13 cellular contexts compared by ENCODE assay signal in the genomic region with DNA sequence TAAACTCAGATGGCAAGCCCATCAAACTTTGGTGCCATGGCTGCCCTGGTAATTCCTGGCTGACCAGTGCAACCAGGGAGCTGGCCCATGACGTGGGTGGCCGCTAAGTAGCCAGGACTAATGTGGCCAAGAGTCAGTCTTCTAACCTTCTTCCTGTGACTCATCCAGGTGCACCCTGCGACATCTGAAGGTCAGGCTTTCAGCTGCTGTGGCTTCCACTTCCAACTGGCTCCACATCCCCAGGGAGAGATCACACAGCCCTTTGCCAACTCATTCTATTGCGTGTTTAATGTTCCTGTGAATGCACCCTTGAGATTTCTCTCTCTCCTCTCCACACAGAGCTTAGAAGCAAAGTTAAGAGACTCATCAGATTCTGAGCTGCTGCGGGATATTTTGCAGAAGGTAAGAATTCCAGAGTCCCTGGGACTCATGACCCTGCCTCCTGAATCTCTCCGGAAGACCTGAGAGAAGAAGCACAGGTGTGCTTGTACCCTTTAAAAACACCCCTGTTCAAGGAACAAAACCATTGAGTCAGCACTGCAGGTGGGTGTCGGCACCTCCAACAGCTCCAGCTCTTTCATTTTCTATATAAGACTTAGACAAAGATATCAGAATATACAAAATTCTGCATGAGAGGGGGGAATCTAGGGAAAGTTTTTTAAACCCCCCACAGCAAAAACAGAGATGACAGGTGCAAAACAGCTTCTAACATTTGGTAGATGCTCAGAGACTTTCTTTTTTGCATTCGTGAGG. TPM values are rescaled to one million over a fixed set of nuclear protein-coding genes. Genes with fewer than 3 reads are reported as not detected.
DNase-seq lines count a peak whose midpoint lies in the region; ATAC-seq and TF ChIP-seq lines count a peak whose summit lies in the region.
"Not testable (repeated sequence)": the region's sequence is repeated elsewhere in the genome, so short reads cannot be mapped to it uniquely, and the experiment has no call there.
"Had no signal": no experiment of that assay in that cellular context is flagged by ENCODE, and none has a peak within 500 bp of the region (broad histone marks: within the 10 kb centered on the region; RNA-seq: fewer than 3 reads in every experiment).

No MANE protein-coding gene starts in this region.

- POLR2A ChIA-PET in PC-3 (lab: Charles Lee; ENCODE audit: unreplicated experiment), result not testable (repeated sequence)

- CTCF ChIA-PET in PC-3 (lab: Charles Lee), result not testable (repeated sequence)

- H3K9ac ChIP-seq in MM.1S (ENCODE audit: low read length), result not testable (repeated sequence)
- H3K9ac ChIP-seq in PC-3 (ENCODE audit: low read length), result 0 out of 2 replicates have a peak overlapping the region, but pooled peaks have one; percentile 100

- H3K9me3 Mint-ChIP-seq in activated T-cell treated with anti-CD3 and anti-CD28 coated beads, Interleukin-2, amount 50 U/mL, for 24 hours; neural crest cell; stimulated activated memory B cell treated with anti-CD40 and anti-IgM and Interleukin-4, amounts not matched to agents 10 μg/mL and 1 μg/mL and 100 μg/mL, for 72 hours: not testable (repeated sequence)

- H4K20me1 ChIP-seq in MM.1S (ENCODE audit: insufficient read depth, low read length); PC-3 (ENCODE audit: low read length): not testable (repeated sequence)

- not testable (repeated sequence) for H3K4me3 ChIP-seq in AG10803 (ENCODE audit: low read length); MM.1S (ENCODE audit: low read length); PC-3 (ENCODE audit: low read length); fibroblast of the aortic adventitia (ENCODE audit: low read depth, low read length)

- intact Hi-C loops in PC-3 (cut with micrococcal nuclease), result not testable (repeated sequence)

- not testable (repeated sequence) for H3K9me3 ChIP-seq in MM.1S (replicated peaks; ENCODE audit: insufficient read depth, low read length); PC-3 (ENCODE audit: low read length)

- H3K27ac ChIP-seq in MM.1S (ENCODE audit: low read length) (peak overlapping the region; percentile 84; the same call in 1 of the 2 replicates), PC-3 (ENCODE audit: low read length) (peak overlapping the region; percentile 99)

- not testable (repeated sequence) for H3K27me3 Mint-ChIP-seq in activated T-cell treated with anti-CD3 and anti-CD28 coated beads, Interleukin-2, amount 50 U/mL, for 24 hours; neural crest cell (ENCODE audit: low read depth); stimulated activated memory B cell treated with anti-CD40 and anti-IgM and Interleukin-4, amounts not matched to agents 10 μg/mL and 1 μg/mL and 100 μg/mL, for 72 hours

- not testable (repeated sequence) for H3K79me2 ChIP-seq in MM.1S (ENCODE audit: low read length); PC-3 (ENCODE audit: low read length)

- H2AFZ ChIP-seq in MM.1S (ENCODE audit: low read length); PC-3 (ENCODE audit: low read length): not testable (repeated sequence)

- peaks cover 53% of the 10 kb centered on the region for H3K36me3 Mint-ChIP-seq in activated T-cell treated with anti-CD3 and anti-CD28 coated beads, Interleukin-2, amount 50 U/mL, for 24 hours (ENCODE audit: low read depth)
- not testable (repeated sequence) for H3K36me3 Mint-ChIP-seq in neural crest cell (ENCODE audit: low read depth)
- H3K36me3 Mint-ChIP-seq in stimulated activated memory B cell treated with anti-CD40 and anti-IgM and Interleukin-4, amounts not matched to agents 10 μg/mL and 1 μg/mL and 100 μg/mL, for 72 hours, result peaks cover 13% of the 10 kb centered on the region

- TF ChIP-seq CTCF in AG10803 (conservative IDR thresholded peaks at IDR 0.05; ENCODE audit: low read length); MM.1S (IDR thresholded peaks at IDR 0.05; ENCODE audit: low read length); PC-3 (conservative IDR thresholded peaks at IDR 0.05; ENCODE audit: low read depth, low read length); fibroblast of the aortic adventitia (IDR thresholded peaks at IDR 0.05; ENCODE audit: insufficient read depth, low read length); neural crest cell (conservative IDR thresholded peaks at IDR 0.05): not testable (repeated sequence)

- not testable (repeated sequence) for ATAC-seq in PC-3; stimulated activated memory B cell treated with anti-CD40 and anti-IgM and Interleukin-4, amounts not matched to agents 10 μg/mL and 1 μg/mL and 100 μg/mL, for 72 hours

- H3K27me3 ChIP-seq in MM.1S (replicated peaks; ENCODE audit: insufficient read depth, low read length); PC-3 (ENCODE audit: low read length): not testable (repeated sequence)

- BruUV-seq in PC-3 (replicated peaks; lab: Mats Ljungman, UMichigan), result not testable (repeated sequence)

- not testable (repeated sequence) for H3K36me3 ChIP-seq in MM.1S (replicated peaks; ENCODE audit: insufficient read depth, low read length); PC-3 (ENCODE audit: low read depth, low read length)

- H3K27ac Mint-ChIP-seq in activated T-cell treated with anti-CD3 and anti-CD28 coated beads, Interleukin-2, amount 50 U/mL, for 24 hours, result peak overlapping the region; percentile 26
- H3K27ac Mint-ChIP-seq in neural crest cell (ENCODE audit: unreplicated experiment), result not testable (repeated sequence)
- peak overlapping the region; percentile 88 for H3K27ac Mint-ChIP-seq in stimulated activated memory B cell treated with anti-CD40 and anti-IgM and Interleukin-4, amounts not matched to agents 10 μg/mL and 1 μg/mL and 100 μg/mL, for 72 hours

- H3K4me2 ChIP-seq in MM.1S (ENCODE audit: low read depth, low read length) (peak overlapping the region; percentile 41; the same call in 1 of the 2 replicates), PC-3 (ENCODE audit: low read length) (peak overlapping the region; percentile 99)

- DNase-seq in AG10803 (ENCODE audit: low read depth) (peak; percentile 17), DMS79 treated with DMSO at 0.1 percent for 48 hours (lab: John Stamatoyannopoulos, UW) (peak; percentile 58), MM.1S (peak; percentile 66), PC-3 (peak; percentile 66), fibroblast of the aortic adventitia (ENCODE audit: low read depth) (peak; percentile 21)
- not testable (repeated sequence) for DNase-seq in activated T-cell treated with anti-CD3 and anti-CD28 coated beads, Interleukin-2, amount 50 U/mL, for 24 hours; neural crest cell (ENCODE audit: low read depth, low spot score)

- H3K4me1 ChIP-seq in MM.1S (ENCODE audit: low read length) (peaks cover 15% of the 10 kb centered on the region), PC-3 (ENCODE audit: insufficient read depth, low read length) (peaks cover 38% of the 10 kb centered on the region)

- H3K4me3 Mint-ChIP-seq in activated T-cell treated with anti-CD3 and anti-CD28 coated beads, Interleukin-2, amount 50 U/mL, for 24 hours; stimulated activated memory B cell treated with anti-CD40 and anti-IgM and Interleukin-4, amounts not matched to agents 10 μg/mL and 1 μg/mL and 100 μg/mL, for 72 hours: not testable (repeated sequence)
- H3K4me3 Mint-ChIP-seq in neural crest cell, result peak overlapping the region; percentile 99

- peaks cover 14% of the 10 kb centered on the region for H3F3A ChIP-seq in MM.1S (ENCODE audit: insufficient read depth, low read length)
- H3F3A ChIP-seq in PC-3 (ENCODE audit: low read length, unreplicated experiment), result not testable (repeated sequence)

- H3K9me2 ChIP-seq in MM.1S (replicated peaks; ENCODE audit: insufficient read depth, low read length); PC-3 (replicated peaks; ENCODE audit: low read length): not testable (repeated sequence)

- H3K4me1 Mint-ChIP-seq in activated T-cell treated with anti-CD3 and anti-CD28 coated beads, Interleukin-2, amount 50 U/mL, for 24 hours (ENCODE audit: low read depth), result peaks cover 28% of the 10 kb centered on the region
- H3K4me1 Mint-ChIP-seq in neural crest cell, result peaks cover 24% of the 10 kb centered on the region
- H3K4me1 Mint-ChIP-seq in stimulated activated memory B cell treated with anti-CD40 and anti-IgM and Interleukin-4, amounts not matched to agents 10 μg/mL and 1 μg/mL and 100 μg/mL, for 72 hours, result peaks cover 42% of the 10 kb centered on the region

RNA-seq across cellular contexts. Expression of a gene that starts 43.4 kb away (rescaled TPM):
- not detected in 2 replicates for total RNA-seq in PC-3 (2014; rRNA removed)
- total RNA-seq in fibroblast of the aortic adventitia (ENCODE audit: low replicate concordance), result not detected in 2 replicates
- not detected in 2 replicates for total RNA-seq in neural crest cell
- total RNA-seq: CD4-positive, CD25-positive, alpha-beta regulatory T cell; HFFc6; K562; MCF 10A; T-cell had no signal
